Comparison of ENCODE assay signal across 28 cellular contexts in the genomic region with DNA sequence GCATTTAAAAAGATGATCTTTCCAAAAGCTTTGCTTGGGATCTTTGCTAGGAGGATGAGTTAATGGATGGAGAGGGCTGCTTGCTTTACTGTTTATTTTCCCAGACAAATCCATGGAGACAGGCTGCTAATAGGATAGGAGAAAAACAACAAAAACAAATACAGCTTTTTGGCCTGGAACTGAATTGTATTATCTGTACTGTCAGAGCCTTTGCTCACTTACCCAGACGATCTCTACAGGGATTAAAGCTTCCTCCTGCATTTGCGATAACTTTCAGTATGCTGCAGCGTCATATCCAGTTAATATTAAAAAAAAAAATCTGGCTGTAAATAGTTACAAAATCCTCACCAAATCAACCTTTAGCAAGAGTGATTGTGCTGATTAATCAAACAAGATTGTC.
"Had no signal": no experiment of that assay in that cellular context is flagged by ENCODE, and none has a peak within 500 bp of the region (broad histone marks: within the 10 kb centered on the region; RNA-seq: fewer than 3 reads in every experiment).

No MANE protein-coding gene starts in this region.

- ATAC-seq: left colon; stimulated activated naive B cell treated with anti-CD40 and anti-IgM and Interleukin-4, amounts not matched to agents 10 μg/mL and 1 μg/mL and 100 μg/mL, for 72 hours had no signal

- H3K27ac ChIP-seq: esophagus muscularis mucosa, lower lobe of right lung, neutrophil, thyroid gland, upper lobe of left lung, vagina, WERI-Rb-1 had no signal

- DNase-seq: activated CD4-positive, alpha-beta memory T cell treated with anti-CD3 and anti-CD28 coated beads for 36 hours; activated CD4-positive, alpha-beta T cell treated with anti-CD3 and anti-CD28 coated beads, Interleukin-2, amount 10 ng/mL, durations not matched to agents 24 days and 14 days; activated CD4-positive, CD25-positive, alpha-beta regulatory T cell treated with anti-CD3 and anti-CD28 coated beads, Interleukin-2, amount 50 U/mL, for 72 hours; activated CD8-positive, alpha-beta memory T cell treated with anti-CD3 and anti-CD28 coated beads, Interleukin-2, amount 50 U/mL, for 4 hours; activated effector memory CD4-positive, alpha-beta T cell treated with anti-CD3 and anti-CD28 coated beads, Interleukin-2, amount 50 U/mL, for 16 hours; activated naive CD4-positive, alpha-beta T cell treated with anti-CD3 and anti-CD28 coated beads, Interleukin-2, amount 10 ng/mL, durations not matched to agents 7 days and 5 days; activated naive CD8-positive, alpha-beta T cell treated with anti-CD3 and anti-CD28 coated beads, Interleukin-2, amount 10 ng/mL, durations not matched to agents 7 days and 5 days; activated T-cell treated with anti-CD3 and anti-CD28 coated beads, Interleukin-2, amount 50 U/mL, for 1 hour; amygdala; central memory CD4-positive, alpha-beta T cell; hippocampal formation; immature natural killer cell; kidney; left colon; lower lobe of right lung; nephron progenitor cell; stimulated activated CD4-positive, alpha-beta T cell treated with anti-CD3 and anti-CD28 coated beads, Interleukin-15, amount 100 ng/mL, for 24 hours; stimulated activated CD4-positive, alpha-beta T cell treated with anti-CD3 and anti-CD28 coated beads, Interleukin-2, amount 100 ng/mL, for 24 hours; stimulated activated naive B cell treated with anti-CD40 and anti-IgM and Interleukin-4, amounts not matched to agents 10 μg/mL and 1 μg/mL and 100 μg/mL, for 72 hours; stomach; SW 1271; T-helper 9 cell; thyroid gland; upper lobe of left lung; WERI-Rb-1 had no signal
